ENCODE assay signal across 8 cellular contexts in genomic region chr17:7686221-7687071, GRCh38. TPM values are rescaled to one million over a fixed set of nuclear protein-coding genes. Genes with fewer than 3 reads are reported as not detected.
DNase-seq lines count a peak whose midpoint lies in the region; ATAC-seq and TF ChIP-seq lines count a peak whose summit lies in the region.

No MANE protein-coding gene starts in this region.

- H3K4me1 Mint-ChIP-seq in natural killer cell treated with Interleukin-12 subunit alpha and Interleukin-12 subunit beta and Interleukin-15 and Interleukin-18, amount 100 ng/mL, for 72 hours (ENCODE audit: low read depth in 2 of 2), result peaks cover 26 to 36% of the 10 kb centered on the region in 2 donors

- H3K27me3 Mint-ChIP-seq in natural killer cell treated with Interleukin-12 subunit alpha and Interleukin-12 subunit beta and Interleukin-15 and Interleukin-18, amount 100 ng/mL, for 72 hours, result no peaks in the 10 kb centered on the region

- no peaks in the 10 kb centered on the region for H3K9me3 ChIP-seq in Panc1 (ENCODE audit: control insufficient read depth, insufficient read depth, low read depth, low read length)

- no peaks in the 10 kb centered on the region for H3K9me3 Mint-ChIP-seq in natural killer cell treated with Interleukin-12 subunit alpha and Interleukin-12 subunit beta and Interleukin-15 and Interleukin-18, amount 100 ng/mL, for 72 hours

- H3K4me3 Mint-ChIP-seq in natural killer cell treated with Interleukin-12 subunit alpha and Interleukin-12 subunit beta and Interleukin-15 and Interleukin-18, amount 100 ng/mL, for 72 hours, result peak overlapping the region; percentile 96

- peak overlapping the region; percentile 93 to 96 for H3K27ac Mint-ChIP-seq in natural killer cell treated with Interleukin-12 subunit alpha and Interleukin-12 subunit beta and Interleukin-15 and Interleukin-18, amount 100 ng/mL, for 72 hours

- TF ChIP-seq CTCF in Panc1 (IDR thresholded peaks at IDR 0.05) (no peak), fibroblast of mammary gland (conservative IDR thresholded peaks at IDR 0.05; ENCODE audit: control insufficient read depth, insufficient read depth, low read depth, low read length) (no peak)

- peak; percentile 39 for ATAC-seq in GM21576 (IDR thresholded peaks at IDR 0.05; ENCODE audit: unreplicated experiment)
- ATAC-seq in Panc1, result peak; percentile 69
- ATAC-seq in natural killer cell treated with Interleukin-12 subunit alpha and Interleukin-12 subunit beta and Interleukin-15 and Interleukin-18, amount 100 ng/mL, for 72 hours, result peak; percentile 67 to 73

- in situ Hi-C loops in Panc1 (cut with HindIII; ENCODE audit: low pct_unique_long_range_greater_than_20kb, low sequenced_read_pairs), result no loop called here

- CTCF ChIA-PET in Panc1 (lab: Charles Lee), result interaction anchor here (0.5 to 2.2 kb wide), 5 partner anchors 10 to 119 kb away, joined by 3 to 8 read pairs (median 5); partner anchors contain the start of gene ATP1B2

- POLR2A ChIA-PET in Panc1 (lab: Charles Lee), result interaction anchor here (0.5 to 1.4 kb wide), 10 partner anchors 14 to 126 kb away, joined by 3 to 18 read pairs (median 4); partner anchors contain the start of genes CD68 and MPDU1

- H3K36me3 ChIP-seq in Panc1 (ENCODE audit: control insufficient read depth, insufficient read depth, low read length), result peaks cover 12% of the 10 kb centered on the region

- peak overlapping the region; percentile 100 for H3K4me3 ChIP-seq in Jurkat, Clone E6-1 (ENCODE audit: low read length)
- H3K4me3 ChIP-seq in Panc1 (ENCODE audit: low read depth in 2 of 2, low read length in 2 of 2) (peak overlapping the region; percentile 91 to 97), fibroblast of mammary gland (ENCODE audit: control insufficient read depth, low read depth, low read length) (peak overlapping the region; percentile 99)

- intact Hi-C loops in Panc1 (cut with micrococcal nuclease; ENCODE audit: unreplicated experiment), result loop anchor here (2.0 kb wide), 1 partner anchor 100 kb away; no protein-coding TSS in a partner anchor

- peaks cover 13% of the 10 kb centered on the region for H3K36me3 Mint-ChIP-seq in natural killer cell treated with Interleukin-12 subunit alpha and Interleukin-12 subunit beta and Interleukin-15 and Interleukin-18, amount 100 ng/mL, for 72 hours

- peaks cover 9% of the 10 kb centered on the region; the same call in 1 of the 2 replicates for H3K4me1 ChIP-seq in Panc1 (ENCODE audit: control insufficient read depth, insufficient read depth, low read length)

- TSS peak; percentile 85 for BruUV-seq in Panc1 (replicated peaks; lab: Mats Ljungman, UMichigan)

- DNase-seq in DMS 273 treated with DMSO at 0.1 percent for 48 hours (lab: John Stamatoyannopoulos, UW), result peak; percentile 49
- DNase-seq in Jurkat, Clone E6-1 (ENCODE audit: low read depth, low spot score), result peak; percentile 84
- peak; percentile 87 for DNase-seq in Panc1 (ENCODE audit: low read depth, low spot score)
- DNase-seq in activated T-helper 1 cell treated with Interleukin-2 at 50 U/mL for 16 hours (ENCODE audit: low read depth), result peak; percentile 62
- DNase-seq in fibroblast of mammary gland (ENCODE audit: low read depth), result peak; percentile 78
- DNase-seq in natural killer cell treated with Interleukin-12 subunit alpha and Interleukin-12 subunit beta and Interleukin-15 and Interleukin-18, amount 100 ng/mL, for 72 hours (ENCODE audit: low spot score), result peak; percentile 83
- DNase-seq in stimulated activated naive CD4-positive, alpha-beta T cell (lab: John Stamatoyannopoulos, UW), result peak; percentile 70 to 99 (median 85)

- no peaks in the 10 kb centered on the region for H3K27me3 ChIP-seq in Panc1 (ENCODE audit: control insufficient read depth, insufficient read depth, low read length)

- peak overlapping the region; percentile 92 for H3K27ac ChIP-seq in Panc1 (ENCODE audit: low read length)

RNA-seq across cellular contexts. Expression of gene TP53, which starts 0.8 kb away (rescaled TPM):
- polyA plus RNA-seq in Jurkat, Clone E6-1 (2012; ENCODE audit: insufficient read depth, insufficient read length), result 31.3 TPM
- 129 TPM for total RNA-seq in Panc1 (2021; ENCODE audit: unreplicated experiment)
- 147 TPM for polyA plus RNA-seq in Panc1 (2012; ENCODE audit: insufficient read length)
- total RNA-seq in natural killer cell treated with Interleukin-12 subunit alpha and Interleukin-12 subunit beta and Interleukin-15 and Interleukin-18, amount 100 ng/mL, for 72 hours, result 100 to 1,000 TPM in 1 of 2 donors, 10 to 100 TPM in 1; 98.2 to 112 TPM

RNA-seq across cellular contexts. Expression of gene WRAP53, which starts 1.8 kb away (rescaled TPM):
- polyA plus RNA-seq in Jurkat, Clone E6-1 (2012; ENCODE audit: insufficient read depth, insufficient read length), result 38.8 TPM
- 27.0 TPM for total RNA-seq in Panc1 (2021; ENCODE audit: unreplicated experiment)
- 36.6 TPM for polyA plus RNA-seq in Panc1 (2012; ENCODE audit: insufficient read length)
- 10 to 100 TPM; 19.4 to 48.2 TPM for total RNA-seq in natural killer cell treated with Interleukin-12 subunit alpha and Interleukin-12 subunit beta and Interleukin-15 and Interleukin-18, amount 100 ng/mL, for 72 hours

RNA-seq across cellular contexts. Expression of gene EFNB3, which starts 18.6 kb away (rescaled TPM):
- polyA plus RNA-seq in Jurkat, Clone E6-1 (2012; ENCODE audit: insufficient read depth, insufficient read length), result 2.1 TPM
- total RNA-seq in Panc1 (2021; ENCODE audit: unreplicated experiment), result 2.5 TPM
- polyA plus RNA-seq in Panc1 (2012; ENCODE audit: insufficient read length), result 2.7 TPM
- not detected for total RNA-seq in natural killer cell treated with Interleukin-12 subunit alpha and Interleukin-12 subunit beta and Interleukin-15 and Interleukin-18, amount 100 ng/mL, for 72 hours

RNA-seq across cellular contexts. Expression of gene DNAH2, which starts 31.1 kb away (rescaled TPM):
- not detected for polyA plus RNA-seq in Jurkat, Clone E6-1 (2012; ENCODE audit: insufficient read depth, insufficient read length)
- total RNA-seq in Panc1 (2021; ENCODE audit: unreplicated experiment), result 0.13 TPM
- 0.13 TPM for polyA plus RNA-seq in Panc1 (2012; ENCODE audit: insufficient read length)
- total RNA-seq in natural killer cell treated with Interleukin-12 subunit alpha and Interleukin-12 subunit beta and Interleukin-15 and Interleukin-18, amount 100 ng/mL, for 72 hours, result under 1 TPM in 1 of 2 donors, not detected in 1; 0.10 TPM

RNA-seq across cellular contexts. Expression of gene ATP1B2, which starts 35.7 kb away (rescaled TPM):
- not detected for polyA plus RNA-seq in Jurkat, Clone E6-1 (2012; ENCODE audit: insufficient read depth, insufficient read length)
- 0.08 TPM for total RNA-seq in Panc1 (2021; ENCODE audit: unreplicated experiment)
- polyA plus RNA-seq in Panc1 (2012; ENCODE audit: insufficient read length), result not detected
- under 1 TPM in 1 of 2 donors, not detected in 1; 0.25 TPM for total RNA-seq in natural killer cell treated with Interleukin-12 subunit alpha and Interleukin-12 subunit beta and Interleukin-15 and Interleukin-18, amount 100 ng/mL, for 72 hours

Comparison
In these comparisons a context has a peak if more than half of its experiments do, and no peak if none do; other contexts are left out.
1. Peak in every context shown above with its lines: DNase-seq, ATAC-seq, H3K4me3 ChIP-seq and H3K27ac ChIP-seq.